ENCODE assay signal across 8 cellular contexts in genomic region chr13:22915442-22916082, GRCh38.
A peak's percentile ranks its signal among the peaks of the same experiment; 100 is the strongest.
DNase-seq lines count a peak whose midpoint lies in the region; ATAC-seq and TF ChIP-seq lines count a peak whose summit lies in the region.

No MANE protein-coding gene starts in this region.

- ATAC-seq in HG02571 (IDR thresholded peaks at IDR 0.05; ENCODE audit: unreplicated experiment): peak; percentile 73
- no peak for ATAC-seq in GM19455 (IDR thresholded peaks at IDR 0.05; ENCODE audit: unreplicated experiment)

- H3K9ac ChIP-seq in endocrine pancreas (ENCODE audit: control insufficient read depth, insufficient read depth, low read length): no peak overlapping the region

- no peaks in the 10 kb centered on the region for H4K20me1 ChIP-seq in OCI-LY7 (ENCODE audit: insufficient read depth, low read length)

- in situ Hi-C loops in G401 (cut with HindIII; ENCODE audit: low sequenced_read_pairs): no loop called here

- peaks cover 11% of the 10 kb centered on the region for H3K4me1 ChIP-seq in OCI-LY7 (ENCODE audit: insufficient read depth, low read length, poor library complexity, severe bottlenecking)
- H3K4me1 ChIP-seq in endocrine pancreas (ENCODE audit: control insufficient read depth, insufficient read depth, low read length): peaks cover 5% of the 10 kb centered on the region
- H3K4me1 ChIP-seq in thyroid gland: no peaks in the 10 kb centered on the region

- intact Hi-C loops in OCI-LY7 (cut with micrococcal nuclease; ENCODE audit: unreplicated experiment): loop anchor here (1.0 kb wide), 1 partner anchor 31 kb away; no protein-coding TSS in a partner anchor
- intact Hi-C loops in thyroid gland (cut with DNase I): no loop called here

- no peaks in the 10 kb centered on the region for H3K79me2 ChIP-seq in OCI-LY7 (ENCODE audit: insufficient read depth, low read depth, low read length)

- H3K27me3 ChIP-seq in endocrine pancreas (ENCODE audit: control insufficient read depth, insufficient read depth, low read length) (no peaks in the 10 kb centered on the region), thyroid gland (no peaks in the 10 kb centered on the region)

- H3K4me3 ChIP-seq in OCI-LY7 (ENCODE audit: low read depth, low read length, poor library complexity, severe bottlenecking) (peak overlapping the region; percentile 70), endocrine pancreas (ENCODE audit: control insufficient read depth, insufficient read depth, low read length) (peak overlapping the region; percentile 50), thyroid gland (replicated peaks in 1 of 3) (peak overlapping the region in 2 of 3 donors; percentile 35 to 38)

- BruUV-seq in OCI-LY7 (replicated peaks; lab: Mats Ljungman, UMichigan): no TSS peak

- H3K36me3 ChIP-seq in OCI-LY7 (ENCODE audit: insufficient read depth, low read length) (peaks cover 5% of the 10 kb centered on the region; the same call in 1 of the 2 replicates), endocrine pancreas (ENCODE audit: control insufficient read depth, insufficient read depth, low read length) (no peaks in the 10 kb centered on the region), thyroid gland (no peaks in the 10 kb centered on the region)

- H3K4me2 ChIP-seq in OCI-LY7 (ENCODE audit: low read length): peak overlapping the region; percentile 61

- H3K9me2 ChIP-seq in OCI-LY7 (ENCODE audit: insufficient read depth, low read length): no peaks in the 10 kb centered on the region

- H3K9me3 ChIP-seq in OCI-LY7 (ENCODE audit: low read length) (peaks cover 3% of the 10 kb centered on the region; the same call in 1 of the 2 replicates), endocrine pancreas (ENCODE audit: control insufficient read depth, low read length) (no peaks in the 10 kb centered on the region), thyroid gland (no peaks in the 10 kb centered on the region)

- POLR2A ChIA-PET in OCI-LY7 (lab: Charles Lee): interaction anchor here (0.6 kb wide), 1 partner anchor 54 kb away, joined by 3 read pairs; no protein-coding TSS in a partner anchor

- H3K27ac ChIP-seq in OCI-LY7 (ENCODE audit: low read depth, low read length, poor library complexity, severe bottlenecking): peak overlapping the region; percentile 65
- peak overlapping the region; percentile 54 to 64 (median 55) for H3K27ac ChIP-seq in thyroid gland

- peak in 1 of 2 donors; percentile 41 for TF ChIP-seq POLR2A in thyroid gland (IDR thresholded peaks at IDR 0.05)

- peak; percentile 90 for DNase-seq in G401 (ENCODE audit: low spot score)
- peak; percentile 60 for DNase-seq in OCI-LY7 (ENCODE audit: low spot score)
- peak; percentile 39 for DNase-seq in medulla oblongata (ENCODE audit: extremely low spot score)
- peak; percentile 80 to 82 for DNase-seq in thyroid gland
- no peak for DNase-seq in germinal center (ENCODE audit: low spot score)

- H2AFZ ChIP-seq in OCI-LY7 (ENCODE audit: low read length): peak overlapping the region; percentile 41; the same call in 1 of the 2 replicates

- 0 to 1% methylated on average over 36 to 42 of the region's 58 CpGs for whole genome bisulfite sequencing in thyroid gland, 2 donors

- CTCF ChIA-PET in OCI-LY7 (lab: Charles Lee; ENCODE audit: unreplicated experiment): no interaction called here

- no peak for TF ChIP-seq CTCF in OCI-LY7 (conservative IDR thresholded peaks at IDR 0.05; ENCODE audit: low read length)
- TF ChIP-seq CTCF in thyroid gland (IDR thresholded peaks at IDR 0.05): no peak
